14 cellular contexts compared by ENCODE assay signal in the genomic region with DNA sequence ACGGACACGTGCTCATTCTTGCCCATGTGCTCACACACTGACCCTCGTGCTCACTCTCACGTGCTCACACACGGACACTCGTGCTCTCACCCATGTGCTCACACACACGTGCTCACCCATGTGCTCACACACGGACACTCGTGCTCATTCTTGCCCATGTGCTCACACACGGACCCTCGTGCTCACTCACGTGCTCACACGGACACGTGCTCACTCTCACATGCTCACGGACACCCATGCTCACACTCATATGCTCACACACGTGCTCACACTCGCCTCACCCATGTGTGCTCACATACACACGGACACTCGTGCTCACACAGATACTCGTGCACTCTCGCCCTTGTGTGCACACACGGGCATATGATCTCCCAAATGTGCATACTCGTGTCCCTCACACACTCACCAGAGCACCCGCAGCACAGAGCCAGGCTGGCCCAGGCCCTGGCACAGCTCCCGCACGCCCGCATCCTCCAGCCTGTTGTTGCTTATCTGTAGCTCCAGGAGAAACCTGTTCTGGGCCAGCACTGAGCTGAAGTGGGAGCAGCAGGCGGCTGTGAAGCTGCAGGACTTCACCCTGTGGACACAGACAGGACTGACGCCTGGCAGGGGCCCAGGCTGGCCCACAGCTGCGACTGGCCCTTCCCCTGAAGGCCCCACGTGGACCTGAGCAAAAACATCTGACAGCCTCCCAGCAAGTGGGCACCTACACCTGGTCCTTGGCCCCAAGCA. TPM values are rescaled to one million over a fixed set of nuclear protein-coding genes. Genes with fewer than 3 reads are reported as not detected.
DNase-seq lines count a peak whose midpoint lies in the region; ATAC-seq and TF ChIP-seq lines count a peak whose summit lies in the region.
"Had no signal": no experiment of that assay in that cellular context is flagged by ENCODE, and none has a peak within 500 bp of the region (broad histone marks: within the 10 kb centered on the region; RNA-seq: fewer than 3 reads in every experiment).

No MANE protein-coding gene starts in this region.

- H3K9me3 Mint-ChIP-seq in activated T-cell treated with anti-CD3 and anti-CD28 coated beads, Interleukin-2, amount 50 U/mL, for 72 hours: no peaks in the 10 kb centered on the region
- H3K9me3 Mint-ChIP-seq: brain; naive thymus-derived CD4-positive, alpha-beta T cell had no signal

- H3K4me3 ChIP-seq in right atrium auricular region: no peak overlapping the region
- H3K4me3 ChIP-seq: tibial nerve had no signal

- no peak for DNase-seq in activated T-cell treated with anti-CD3 and anti-CD28 coated beads, Interleukin-2, amount 50 U/mL, for 72 hours
- no peak for DNase-seq in activated T-cell treated with anti-CD3 and anti-CD28 coated beads, Interleukin-2, amount 50 U/mL, for 1 hour
- DNase-seq in right atrium auricular region (ENCODE audit: low spot score): no peak
- no peak for DNase-seq in substantia nigra (lab: John Stamatoyannopoulos, UW)
- DNase-seq in activated CD4-positive, CD25-positive, alpha-beta regulatory T cell treated with anti-CD3 and anti-CD28 coated beads, Interleukin-2, amount 50 U/mL, for 72 hours: no peak
- DNase-seq: activated gamma-delta T cell; naive thymus-derived CD4-positive, alpha-beta T cell; NCI-H1930; NCI-H524 had no signal

- H3K27me3 Mint-ChIP-seq in activated T-cell treated with anti-CD3 and anti-CD28 coated beads, Interleukin-2, amount 50 U/mL, for 72 hours (ENCODE audit: low read depth): no peaks in the 10 kb centered on the region
- H3K27me3 Mint-ChIP-seq: naive thymus-derived CD4-positive, alpha-beta T cell had no signal

- TF ChIP-seq CTCF in right atrium auricular region (IDR thresholded peaks at IDR 0.05): no peak

- H3K36me3 Mint-ChIP-seq in activated T-cell treated with anti-CD3 and anti-CD28 coated beads, Interleukin-2, amount 50 U/mL, for 72 hours (ENCODE audit: insufficient read depth in 2 of 2): peaks cover 9 to 21% of the 10 kb centered on the region in 2 donors

- H3K4me1 Mint-ChIP-seq in activated T-cell treated with anti-CD3 and anti-CD28 coated beads, Interleukin-2, amount 50 U/mL, for 72 hours (ENCODE audit: low read depth): peaks cover 6% of the 10 kb centered on the region
- H3K4me1 Mint-ChIP-seq: brain had no signal

- H3K36me3 ChIP-seq in right atrium auricular region: peaks cover 85% of the 10 kb centered on the region

- no peak for ATAC-seq in activated T-cell treated with anti-CD3 and anti-CD28 coated beads, Interleukin-2, amount 50 U/mL, for 72 hours (replicated peaks in 1 of 2)
- ATAC-seq in GM21723 (IDR thresholded peaks at IDR 0.05; ENCODE audit: unreplicated experiment) (no peak), GM19452 (IDR thresholded peaks at IDR 0.05; ENCODE audit: unreplicated experiment) (no peak)
- ATAC-seq: naive thymus-derived CD4-positive, alpha-beta T cell had no signal

- H3K9me3 ChIP-seq in right atrium auricular region: no peaks in the 10 kb centered on the region
- H3K9me3 ChIP-seq: tibial nerve had no signal

- peaks cover 0 to 31% of the 10 kb centered on the region in 2 donors for H3K4me1 ChIP-seq in right atrium auricular region

- H3K27ac Mint-ChIP-seq in activated T-cell treated with anti-CD3 and anti-CD28 coated beads, Interleukin-2, amount 50 U/mL, for 72 hours: peak overlapping the region; percentile 20

- H3K4me3 Mint-ChIP-seq in activated T-cell treated with anti-CD3 and anti-CD28 coated beads, Interleukin-2, amount 50 U/mL, for 72 hours: no peak overlapping the region
- H3K4me3 Mint-ChIP-seq: naive thymus-derived CD4-positive, alpha-beta T cell had no signal

- H3K27ac ChIP-seq in angular gyrus (ENCODE audit: low read depth, low read length): peak overlapping the region; percentile 74
- H3K27ac ChIP-seq in right atrium auricular region: peak overlapping the region; percentile 100
- peak overlapping the region; percentile 100 for H3K27ac ChIP-seq in substantia nigra (ENCODE audit: low read depth, low read length, poor library complexity, severe bottlenecking)
- H3K27ac ChIP-seq: tibial nerve had no signal

- no peaks in the 10 kb centered on the region for H3K27me3 ChIP-seq in right atrium auricular region
- H3K27me3 ChIP-seq: tibial nerve had no signal

RNA-seq across cellular contexts. Expression of gene RNH1, which starts 9.3 kb away (rescaled TPM):
- 10 to 100 TPM; 88.9 to 95.3 TPM for total RNA-seq in activated T-cell treated with anti-CD3 and anti-CD28 coated beads, Interleukin-2, amount 50 U/mL, for 72 hours
- 100 to 1,000 TPM; 185 to 248 TPM for total RNA-seq in right atrium auricular region

RNA-seq across cellular contexts. Expression of gene HRAS, which starts 37.6 kb away (rescaled TPM):
- 10 to 100 TPM; 28.8 to 40.1 TPM for total RNA-seq in activated T-cell treated with anti-CD3 and anti-CD28 coated beads, Interleukin-2, amount 50 U/mL, for 72 hours
- 10 to 100 TPM; 31.7 to 48.1 TPM for total RNA-seq in right atrium auricular region

RNA-seq across cellular contexts. Expression of gene LRRC56, which starts 39.6 kb away (rescaled TPM):
- 1 to 10 TPM; 1.2 to 3.1 TPM for total RNA-seq in activated T-cell treated with anti-CD3 and anti-CD28 coated beads, Interleukin-2, amount 50 U/mL, for 72 hours
- under 1 TPM; 0.12 to 0.15 TPM for total RNA-seq in right atrium auricular region

RNA-seq across cellular contexts. Expression of gene PTDSS2, which starts 47.7 kb away (rescaled TPM):
- total RNA-seq in activated T-cell treated with anti-CD3 and anti-CD28 coated beads, Interleukin-2, amount 50 U/mL, for 72 hours: 10 to 100 TPM; 20.6 to 22.5 TPM
- total RNA-seq in right atrium auricular region: 10 to 100 TPM; 26.8 to 32.5 TPM

RNA-seq across cellular contexts. Expression of gene ANO9, which starts 55.9 kb away (rescaled TPM):
- 10 to 100 TPM; 34.3 to 56.5 TPM for total RNA-seq in activated T-cell treated with anti-CD3 and anti-CD28 coated beads, Interleukin-2, amount 50 U/mL, for 72 hours
- under 1 TPM; 0.11 to 0.75 TPM for total RNA-seq in right atrium auricular region
